Comparison of ENCODE assay signal across 8 cellular contexts in genomic region chr1:62783736-62784508, GRCh38. TPM values are rescaled to one million over a fixed set of nuclear protein-coding genes. Genes with fewer than 3 reads are reported as not detected.
A peak's percentile ranks its signal among the peaks of the same experiment; 100 is the strongest.
DNase-seq lines count a peak whose midpoint lies in the region; ATAC-seq and TF ChIP-seq lines count a peak whose summit lies in the region.

TSS of gene ATG4C (plus strand) at chr1:62784132. CDS start at chr1:62803787, 19,655 bp downstream.

- H3K4me3 Mint-ChIP-seq in activated naive CD8-positive, alpha-beta T cell treated with anti-CD3 and anti-CD28 coated beads for 36 hours = no peak within 1 kb of the TSS

- no peak for TF ChIP-seq CTCF in GM10266 (IDR thresholded peaks at IDR 0.05; ENCODE audit: control insufficient read depth, insufficient read depth, low read depth, missing control alignments)
- peak in 2 of 3 donors; percentile 12 to 13 for TF ChIP-seq CTCF in ovary (IDR thresholded peaks at IDR 0.05)
- peak in 2 of 6 experiments; percentile 15 to 41 for TF ChIP-seq CTCF in thyroid gland (IDR thresholded peaks at IDR 0.05)

- intact Hi-C loops in Right ventricle myocardium inferior (cut with DNase I) (loop anchor here (2.0 kb wide), 1 partner anchor 347 kb away; the partner anchor contains the start of gene USP1), ovary (cut with DNase I) (no loop called here), thyroid gland (cut with DNase I) (no loop called here)

- H3K9me3 ChIP-seq in ovary (no peaks in the 10 kb centered on the region), thyroid gland (no peaks in the 10 kb centered on the region)

- H3K4me1 ChIP-seq in ovary (ENCODE audit: insufficient read depth) = no peaks in the 10 kb centered on the region
- peaks cover 8 to 10% of the 10 kb centered on the region in 2 donors for H3K4me1 ChIP-seq in thyroid gland

- H3K27ac Mint-ChIP-seq in activated naive CD8-positive, alpha-beta T cell treated with anti-CD3 and anti-CD28 coated beads for 36 hours = no peak within 1 kb of the TSS

- 0% methylated on average over 38 of the region's 38 CpGs for WGBS in ovary, 3 donors
- WGBS in thyroid gland, 2 donors = 1% methylated on average over 37 to 38 of the region's 38 CpGs

- TF ChIP-seq POLR2A in ovary (IDR thresholded peaks at IDR 0.05) (peak; percentile 29), thyroid gland (IDR thresholded peaks at IDR 0.05) (peak in 1 of 2 donors; percentile 74)

- ATAC-seq in HG02623 (IDR thresholded peaks at IDR 0.05; ENCODE audit: unreplicated experiment) = peak; percentile 93
- peak; percentile 97 for ATAC-seq in SK-N-SH treated with all-trans-retinoic acid at 6 μM for 48 hours
- ATAC-seq in Right ventricle myocardium inferior = peak; percentile 99

- H3K4me1 Mint-ChIP-seq in activated naive CD8-positive, alpha-beta T cell treated with anti-CD3 and anti-CD28 coated beads for 36 hours = peaks cover 14% of the 10 kb centered on the region

- no peaks in the 10 kb centered on the region for H3K27me3 ChIP-seq in ovary
- no peaks in the 10 kb centered on the region for H3K27me3 ChIP-seq in thyroid gland

- peak; percentile 88 for DNase-seq in GM10266 (ENCODE audit: extremely low spot score)
- peak; percentile 93 for DNase-seq in NCI-H1092 treated with DMSO at 0.1 percent for 48 hours (lab: John Stamatoyannopoulos, UW)
- DNase-seq in activated naive CD8-positive, alpha-beta T cell treated with anti-CD3 and anti-CD28 coated beads for 36 hours = peak; percentile 90
- DNase-seq in Right ventricle myocardium inferior (ENCODE audit: missing footprints) = peak; percentile 97
- DNase-seq in ovary = peak; percentile 90 to 93 (median 91)
- peak; percentile 97 for DNase-seq in thyroid gland

- peak; percentile 52 for TF ChIP-seq EP300 in ovary (IDR thresholded peaks at IDR 0.05)

- H3K36me3 ChIP-seq in ovary (no peaks in the 10 kb centered on the region), thyroid gland (no peaks in the 10 kb centered on the region)

- H3K9me3 Mint-ChIP-seq in activated naive CD8-positive, alpha-beta T cell treated with anti-CD3 and anti-CD28 coated beads for 36 hours = no peaks in the 10 kb centered on the region

- H3K27me3 Mint-ChIP-seq in activated naive CD8-positive, alpha-beta T cell treated with anti-CD3 and anti-CD28 coated beads for 36 hours = peaks cover 8% of the 10 kb centered on the region

- no peaks in the 10 kb centered on the region for H3K36me3 Mint-ChIP-seq in activated naive CD8-positive, alpha-beta T cell treated with anti-CD3 and anti-CD28 coated beads for 36 hours

- peak within 1 kb of the TSS; percentile 88 for H3K4me3 ChIP-seq in ovary
- H3K4me3 ChIP-seq in thyroid gland (replicated peaks in 1 of 3) = peak within 1 kb of the TSS; percentile 27 to 87 (median 65)

- H3K27ac ChIP-seq in ovary (peak within 1 kb of the TSS in 1 of 2 donors; percentile 77), thyroid gland (peak within 1 kb of the TSS; percentile 93 to 97 (median 95))

TF ChIP-seq in SK-N-SH treated with all-trans-retinoic acid at 6 μM for 48 hours, 23 proteins besides CTCF, POLR2A, EP300 and RAD21:
- TF ChIP-seq POU6F1 (CRISPR knock-in tag; IDR thresholded peaks at IDR 0.05; ENCODE audit: borderline replicate concordance, low read depth) (no peak), PATZ1 (CRISPR knock-in tag; IDR thresholded peaks at IDR 0.05; ENCODE audit: borderline replicate concordance) (no peak), TOX (CRISPR knock-in tag; IDR thresholded peaks at IDR 0.05; ENCODE audit: borderline replicate concordance) (no peak), BACH2 (CRISPR knock-in tag; IDR thresholded peaks at IDR 0.05; ENCODE audit: borderline replicate concordance) (no peak), ZNF8 (CRISPR knock-in tag; IDR thresholded peaks at IDR 0.05) (no peak), TCF4 (CRISPR knock-in tag; IDR thresholded peaks at IDR 0.05; ENCODE audit: borderline replicate concordance) (no peak), ARNTL (CRISPR knock-in tag; IDR thresholded peaks at IDR 0.05; ENCODE audit: borderline replicate concordance, low read depth) (no peak), OSR1 (CRISPR knock-in tag; IDR thresholded peaks at IDR 0.05) (no peak), ZNF70 (CRISPR knock-in tag; IDR thresholded peaks at IDR 0.05) (no peak), GLIS3 (CRISPR knock-in tag; IDR thresholded peaks at IDR 0.05) (no peak), SNAI2 (CRISPR knock-in tag; IDR thresholded peaks at IDR 0.05) (no peak), ZFP3 (CRISPR knock-in tag; IDR thresholded peaks at IDR 0.05) (no peak), CSDC2 (CRISPR knock-in tag; IDR thresholded peaks at IDR 0.05) (no peak), ZNF565 (CRISPR knock-in tag; conservative IDR thresholded peaks at IDR 0.05; ENCODE audit: low read depth) (no peak)

RNA-seq across cellular contexts. Expression of gene ATG4C, which starts in this region (rescaled TPM):
- 10 to 100 TPM; 17.7 to 18.2 TPM for total RNA-seq in activated naive CD8-positive, alpha-beta T cell treated with anti-CD3 and anti-CD28 coated beads for 36 hours
- 9.4 TPM for total RNA-seq in Right ventricle myocardium inferior
- total RNA-seq in ovary = 10 to 100 TPM in 4 of 7 donors, 1 to 10 TPM in 3; 6.1 to 13.7 (median 11.2) TPM
- 10 to 100 TPM in 1 of 2 donors, 1 to 10 TPM in 1; 2.7 to 13.7 TPM for polyA plus RNA-seq in ovary
- 10 to 100 TPM; 16.3 to 23.4 (median 19.9) TPM for total RNA-seq in thyroid gland
